8 cellular contexts compared by ENCODE assay signal in the genomic region with DNA sequence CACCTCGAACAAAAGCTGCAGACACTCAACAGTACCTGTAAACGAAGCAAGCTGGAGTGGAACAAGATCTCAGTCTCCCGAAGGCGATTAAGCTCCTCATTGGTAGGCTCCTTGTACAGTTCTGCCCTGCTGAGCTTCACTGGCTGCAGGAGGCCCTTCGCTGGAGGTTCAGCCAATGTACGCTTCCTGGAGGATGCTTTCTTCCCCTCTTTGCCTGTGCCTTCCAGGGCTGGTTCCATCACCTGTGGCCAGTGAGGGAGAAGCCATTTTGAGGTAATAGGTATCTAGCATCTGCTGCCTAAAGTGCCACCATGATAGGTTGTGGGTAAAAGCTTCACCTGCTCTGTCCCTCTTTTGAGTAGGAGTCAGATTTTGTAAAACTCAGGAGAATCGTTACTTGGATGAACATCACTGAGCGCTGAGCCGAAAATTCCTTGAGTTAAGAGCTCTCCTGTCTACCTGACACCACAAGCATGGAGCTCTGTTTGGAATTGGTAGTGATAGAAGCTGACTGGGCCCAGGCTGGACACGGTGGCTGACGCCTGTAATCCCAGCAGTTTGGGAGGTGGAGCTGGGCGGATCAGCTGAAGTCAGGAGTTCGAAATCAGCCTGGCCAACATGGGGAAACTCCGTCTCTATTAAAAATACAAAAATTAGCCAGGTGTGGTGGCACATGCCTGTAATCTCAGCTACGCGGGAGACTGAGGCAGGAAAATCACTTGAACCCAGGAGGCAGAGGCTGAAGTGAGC. TPM values are rescaled to one million over a fixed set of nuclear protein-coding genes. Genes with fewer than 3 reads are reported as not detected.
A peak's percentile ranks its signal among the peaks of the same experiment; 100 is the strongest.
DNase-seq lines count a peak whose midpoint lies in the region; ATAC-seq and TF ChIP-seq lines count a peak whose summit lies in the region.

No MANE protein-coding gene starts in this region.

- intact Hi-C loops in CD4-positive, alpha-beta memory T cell (cut with micrococcal nuclease) = loop anchor here (10.0 kb wide), 1 partner anchor 252 kb away; no protein-coding TSS in a partner anchor

- CTCF ChIA-PET in CD4-positive, alpha-beta memory T cell (lab: Charles Lee; ENCODE audit: partially characterized antibody) = interaction anchor here (0.8 to 24.2 kb wide), 8 partner anchors 8 to 98 kb away, joined by 3 to 562 read pairs (median 30); partner anchors contain the start of genes AQP3 and AQP7

- no peaks in the 10 kb centered on the region for H3K9me3 Mint-ChIP-seq in CD4-positive, alpha-beta memory T cell
- H3K9me3 Mint-ChIP-seq in effector memory CD8-positive, alpha-beta T cell = no peaks in the 10 kb centered on the region
- no peaks in the 10 kb centered on the region for H3K9me3 Mint-ChIP-seq in neural crest cell

- H3F3A ChIP-seq in MM.1S (ENCODE audit: insufficient read depth, low read length) = no peaks in the 10 kb centered on the region

- H3K4me3 Mint-ChIP-seq in CD4-positive, alpha-beta memory T cell = peak overlapping the region; percentile 60 to 99 (median 82)
- H3K4me3 Mint-ChIP-seq in effector memory CD8-positive, alpha-beta T cell = peak overlapping the region; percentile 94 to 97
- peak overlapping the region; percentile 78 for H3K4me3 Mint-ChIP-seq in neural crest cell

- H3K4me1 Mint-ChIP-seq in CD4-positive, alpha-beta memory T cell = peaks cover 11 to 36% (median 28%) of the 10 kb centered on the region in 4 donors
- H3K4me1 Mint-ChIP-seq in effector memory CD8-positive, alpha-beta T cell (ENCODE audit: low read depth in 2 of 2) = peaks cover 15 to 17% of the 10 kb centered on the region in 2 donors
- H3K4me1 Mint-ChIP-seq in neural crest cell = peaks cover 28% of the 10 kb centered on the region

- H3K9me3 ChIP-seq in CD4-positive, alpha-beta memory T cell (ENCODE audit: control insufficient read depth in 1 of 2, low read length in 2 of 2) = no peaks in the 10 kb centered on the region
- no peaks in the 10 kb centered on the region for H3K9me3 ChIP-seq in MM.1S (replicated peaks; ENCODE audit: insufficient read depth, low read length)

- ATAC-seq in effector memory CD8-positive, alpha-beta T cell (replicated peaks) = no peak
- ATAC-seq in HG02840 (IDR thresholded peaks at IDR 0.05; ENCODE audit: low FRiP score, unreplicated experiment) = no peak

- H3K36me3 ChIP-seq in CD4-positive, alpha-beta memory T cell (ENCODE audit: insufficient read depth, low read length) = peaks cover 41% of the 10 kb centered on the region
- peaks cover 11% of the 10 kb centered on the region; the same call in 1 of the 2 replicates for H3K36me3 ChIP-seq in MM.1S (replicated peaks; ENCODE audit: insufficient read depth, low read length)

- H4K20me1 ChIP-seq in MM.1S (ENCODE audit: insufficient read depth, low read length) = no peaks in the 10 kb centered on the region

- H3K36me3 Mint-ChIP-seq in CD4-positive, alpha-beta memory T cell = peaks cover 36 to 46% of the 10 kb centered on the region in 2 donors
- peaks cover 31% of the 10 kb centered on the region for H3K36me3 Mint-ChIP-seq in effector memory CD8-positive, alpha-beta T cell (ENCODE audit: insufficient read depth)
- H3K36me3 Mint-ChIP-seq in neural crest cell (ENCODE audit: low read depth) = peaks cover 10% of the 10 kb centered on the region

- H3K9me2 ChIP-seq in MM.1S (replicated peaks; ENCODE audit: insufficient read depth, low read length) = no peaks in the 10 kb centered on the region

- H3K4me3 ChIP-seq in CD4-positive, alpha-beta memory T cell (ENCODE audit: low read length in 2 of 2) = peak overlapping the region in 1 of 2 donors; percentile 80
- H3K4me3 ChIP-seq in MM.1S (ENCODE audit: low read length) = peak overlapping the region; percentile 98

- H3K9ac ChIP-seq in MM.1S (ENCODE audit: low read length) = peak overlapping the region; percentile 82; the same call in 1 of the 2 replicates

- H3K27ac ChIP-seq in CD4-positive, alpha-beta memory T cell (ENCODE audit: low read depth, low read length) = peak overlapping the region; percentile 62
- H3K27ac ChIP-seq in MM.1S (ENCODE audit: low read length) = no peak overlapping the region

- TF ChIP-seq CTCF in MM.1S (IDR thresholded peaks at IDR 0.05; ENCODE audit: low read length) (no peak), neural crest cell (conservative IDR thresholded peaks at IDR 0.05) (no peak)

- peak overlapping the region in 4 of 7 donors; percentile 11 to 85 (median 53) for H3K27ac Mint-ChIP-seq in CD4-positive, alpha-beta memory T cell
- peak overlapping the region in 1 of 2 donors; percentile 77 for H3K27ac Mint-ChIP-seq in effector memory CD8-positive, alpha-beta T cell
- H3K27ac Mint-ChIP-seq in neural crest cell (ENCODE audit: unreplicated experiment) = no peak overlapping the region

- peak overlapping the region; percentile 73 for H3K4me2 ChIP-seq in MM.1S (ENCODE audit: low read depth, low read length)

- no peaks in the 10 kb centered on the region for H3K27me3 ChIP-seq in CD4-positive, alpha-beta memory T cell (ENCODE audit: insufficient read depth, low read length)
- no peaks in the 10 kb centered on the region for H3K27me3 ChIP-seq in MM.1S (replicated peaks; ENCODE audit: insufficient read depth, low read length)

- H3K4me1 ChIP-seq in CD4-positive, alpha-beta memory T cell (ENCODE audit: insufficient read depth, low read length) = peaks cover 27% of the 10 kb centered on the region
- peaks cover 13% of the 10 kb centered on the region for H3K4me1 ChIP-seq in MM.1S (ENCODE audit: low read length)

- POLR2A ChIA-PET in CD4-positive, alpha-beta memory T cell (lab: Charles Lee; ENCODE audit: partially characterized antibody) = interaction anchor here (0.6 to 4.0 kb wide), 6 partner anchors 12 to 78 kb away, joined by 4 to 77 read pairs (median 40); partner anchors contain the start of gene AQP3

- no peak for DNase-seq in CD4-positive, alpha-beta memory T cell
- DNase-seq in MM.1S = no peak
- no peak for DNase-seq in effector memory CD8-positive, alpha-beta T cell
- DNase-seq in neural crest cell (ENCODE audit: low read depth, low spot score) = no peak
- no peak for DNase-seq in germinal center (ENCODE audit: low spot score)
- DNase-seq in NCI-H2029 (lab: John Stamatoyannopoulos, UW) = no peak
- no peak for DNase-seq in COR-L47 (lab: John Stamatoyannopoulos, UW)

- H3K79me2 ChIP-seq in MM.1S (ENCODE audit: low read length) = peaks cover 41% of the 10 kb centered on the region

- H3K27me3 Mint-ChIP-seq in CD4-positive, alpha-beta memory T cell = no peaks in the 10 kb centered on the region
- no peaks in the 10 kb centered on the region for H3K27me3 Mint-ChIP-seq in effector memory CD8-positive, alpha-beta T cell
- no peaks in the 10 kb centered on the region for H3K27me3 Mint-ChIP-seq in neural crest cell (ENCODE audit: low read depth)

- no peak overlapping the region for H2AFZ ChIP-seq in MM.1S (ENCODE audit: low read length)

RNA-seq across cellular contexts. Expression of gene NOL6, which starts 1.4 kb away (rescaled TPM):
- total RNA-seq in CD4-positive, alpha-beta memory T cell = 10 to 100 TPM; 39.1 to 41.1 TPM
- 10 to 100 TPM; 11.7 to 28.1 TPM for polyA plus RNA-seq in CD4-positive, alpha-beta memory T cell
- 42.9 and 43.1 TPM in 2 replicates for total RNA-seq in neural crest cell

RNA-seq across cellular contexts. Expression of gene AQP3, which starts 25.0 kb away (rescaled TPM):
- 100 to 1,000 TPM; 172 TPM for total RNA-seq in CD4-positive, alpha-beta memory T cell
- polyA plus RNA-seq in CD4-positive, alpha-beta memory T cell = 100 to 1,000 TPM; 484 to 562 TPM
- total RNA-seq in neural crest cell = 1.1 TPM in 2 replicates

RNA-seq across cellular contexts. Expression of gene ANKRD18B, which starts 51.7 kb away (rescaled TPM):
- total RNA-seq in CD4-positive, alpha-beta memory T cell = 1 to 10 TPM; 1.2 to 1.9 TPM
- polyA plus RNA-seq in CD4-positive, alpha-beta memory T cell = not detected
- total RNA-seq in neural crest cell = 24.5 and 25.0 TPM in 2 replicates

Comparison
In these comparisons a context has a peak if more than half of its experiments do, and no peak if none do; other contexts are left out.
1. RNA of gene AQP3, which starts 25.0 kb away (total RNA-seq): 172 TPM in CD4-positive, alpha-beta memory T cell; 1.1 TPM in neural crest cell; every median in the first group is over 10 times any median in the second.
2. Peak in every context shown above with its lines, with median percentiles within 50 percentile points of each other: H3K4me3 Mint-ChIP-seq.